1 cellular context compared by ENCODE assay signal in the genomic region with DNA sequence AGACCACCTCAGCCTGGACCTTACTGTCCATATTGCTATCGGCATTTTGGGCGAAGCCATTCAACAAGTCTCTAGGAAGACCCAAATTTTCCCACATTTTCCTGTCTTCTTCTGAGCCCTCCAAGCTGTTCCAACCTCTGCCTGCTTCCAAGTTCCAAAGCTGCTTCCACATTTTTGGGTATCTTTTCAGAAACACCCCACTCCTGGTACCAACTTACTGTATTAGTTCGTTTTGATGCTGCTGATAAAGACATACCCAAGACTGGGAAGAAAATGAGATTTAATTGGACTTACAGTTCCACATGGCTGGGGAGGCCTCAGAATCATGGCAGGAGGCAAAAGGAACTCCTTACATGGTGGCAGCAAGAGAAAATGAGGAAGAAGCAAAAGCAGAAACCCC. TPM values are rescaled to one million over a fixed set of nuclear protein-coding genes. Genes with fewer than 3 reads are reported as not detected.
"Had no signal": no experiment of that assay in that cellular context is flagged by ENCODE, and none has a peak within 500 bp of the region (broad histone marks: within the 10 kb centered on the region; RNA-seq: fewer than 3 reads in every experiment).

No MANE protein-coding gene starts in this region.

RNA-seq across cellular contexts. Expression of gene PEX5L, which starts 28.4 kb away (rescaled TPM):
- total RNA-seq: GM23248 had no signal
